Comparison of ENCODE assay signal across 8 cellular contexts in genomic region chr18:78875268-78875997, GRCh38.
DNase-seq lines count a peak whose midpoint lies in the region; ATAC-seq and TF ChIP-seq lines count a peak whose summit lies in the region.

No MANE protein-coding gene starts in this region.

- TF ChIP-seq CTCF in GM06990 (IDR thresholded peaks at IDR 0.05; ENCODE audit: insufficient read depth, low read length, poor library complexity, severe bottlenecking) = peak; percentile 38

- TF ChIP-seq RAD21 in Ishikawa (IDR thresholded peaks at IDR 0.05; ENCODE audit: low read depth) = peak; percentile 54

- no peak overlapping the region for H3K4me3 ChIP-seq in GM06990 (replicated peaks; ENCODE audit: low read depth, low read length)

- no peaks in the 10 kb centered on the region for H3K27me3 ChIP-seq in GM06990 (replicated peaks; ENCODE audit: control insufficient read depth, insufficient read depth, low read length)

- no peaks in the 10 kb centered on the region for H3K36me3 ChIP-seq in GM06990 (ENCODE audit: control insufficient read depth, insufficient read depth, low read length)

- ATAC-seq in HG02938 (IDR thresholded peaks at IDR 0.05; ENCODE audit: unreplicated experiment) = no peak
- ATAC-seq in GM18870 (IDR thresholded peaks at IDR 0.05; ENCODE audit: unreplicated experiment) = no peak

- DNase-seq in GM06990 (ENCODE audit: extremely low read depth, insufficient read length) (no peak), SKM-1 treated with dmso at 0.1 percent for 144 hours (lab: John Stamatoyannopoulos, UW; ENCODE audit: unreplicated experiment) (peak; percentile 62), foreskin melanocyte (peak; percentile 14), AG20443 (ENCODE audit: low spot score) (no peak)
- DNase-seq in stimulated activated CD4-positive, alpha-beta T cell treated with anti-CD3 and anti-CD28 coated beads, Interleukin-2, amount 100 ng/mL, for 4 hours (ENCODE audit: low read depth) = peak; percentile 7

- no peak for TF ChIP-seq EP300 in Ishikawa (IDR thresholded peaks at IDR 0.05; ENCODE audit: borderline replicate concordance)

TF ChIP-seq in Ishikawa, 13 proteins besides CTCF, POLR2A, EP300 and RAD21:
- TF ChIP-seq TEAD4 (IDR thresholded peaks at IDR 0.05) = no peak
- TF ChIP-seq ZBTB7A (IDR thresholded peaks at IDR 0.05; ENCODE audit: low read depth) = no peak
- TF ChIP-seq TCF12 (IDR thresholded peaks at IDR 0.05; ENCODE audit: low read depth) = no peak
- TF ChIP-seq MAX (IDR thresholded peaks at IDR 0.05) = no peak
- no peak for TF ChIP-seq NFIC (IDR thresholded peaks at IDR 0.05)
- TF ChIP-seq FOXM1 (IDR thresholded peaks at IDR 0.05; ENCODE audit: borderline replicate concordance, low read depth) = no peak
- TF ChIP-seq YY1 (IDR thresholded peaks at IDR 0.05; ENCODE audit: low read depth) = no peak
- TF ChIP-seq CEBPB (IDR thresholded peaks at IDR 0.05) = no peak
- no peak for TF ChIP-seq CREB1 (IDR thresholded peaks at IDR 0.05; ENCODE audit: low read depth)
- TF ChIP-seq EGR1 (IDR thresholded peaks at IDR 0.05) = no peak
- no peak for TF ChIP-seq USF1 (IDR thresholded peaks at IDR 0.05)
- TF ChIP-seq REST (IDR thresholded peaks at IDR 0.05; ENCODE audit: low read depth) = no peak
- no peak for TF ChIP-seq TAF1 (IDR thresholded peaks at IDR 0.05; ENCODE audit: low read depth)

Comparison
In these comparisons a context has a peak if more than half of its experiments do, and no peak if none do; other contexts are left out.
1. DNase-seq: peak in SKM-1 treated with dmso at 0.1 percent for 144 hours (single experiment), foreskin melanocyte (single experiment) and stimulated activated CD4-positive, alpha-beta T cell treated with anti-CD3 and anti-CD28 coated beads, Interleukin-2, amount 100 ng/mL, for 4 hours (single experiment); none in GM06990 (single experiment) and AG20443 (single experiment).